Comparison of ENCODE assay signal across 23 cellular contexts in genomic region chr19:15213715-15214381, GRCh38. TPM values are rescaled to one million over a fixed set of nuclear protein-coding genes. Genes with fewer than 3 reads are reported as not detected.
DNase-seq lines count a peak whose midpoint lies in the region; ATAC-seq and TF ChIP-seq lines count a peak whose summit lies in the region.
"Had no signal": no experiment of that assay in that cellular context is flagged by ENCODE, and none has a peak within 500 bp of the region (broad histone marks: within the 10 kb centered on the region; RNA-seq: fewer than 3 reads in every experiment).

No MANE protein-coding gene starts in this region.

- no peak overlapping the region for H3K4me3 Mint-ChIP-seq in endodermal cell
- H3K4me3 Mint-ChIP-seq: CD4-positive, alpha-beta T cell; H9; memory B cell; stimulated activated naive B cell treated with anti-CD40 and anti-IgM and Interleukin-4, amounts not matched to agents 10 μg/mL and 1 μg/mL and 100 μg/mL, for 72 hours had no signal

- peaks cover 6% of the 10 kb centered on the region for H3K27me3 Mint-ChIP-seq in endodermal cell (ENCODE audit: insufficient read depth)
- H3K27me3 Mint-ChIP-seq: CD4-positive, alpha-beta T cell had no signal

- DNase-seq in Right ventricle myocardium inferior (ENCODE audit: missing footprints) (peak; percentile 87), right atrium auricular region (ENCODE audit: low spot score) (no peak), endodermal cell (no peak), uterus (peak; percentile 61 to 65)
- DNase-seq in stimulated activated CD4-positive, alpha-beta T cell treated with anti-CD3 and anti-CD28 coated beads, Interleukin-4, amount 100 ng/mL, for 4 hours: no peak
- DNase-seq: activated CD8-positive, alpha-beta memory T cell treated with anti-CD3 and anti-CD28 coated beads for 24 hours; activated effector memory CD4-positive, alpha-beta T cell treated with Interleukin-2 at 50 U/mL for 16 hours; CD4-positive, alpha-beta T cell; effector memory CD4-positive, alpha-beta T cell; EL; H9; NCI-H82; RPMI8226; stimulated activated naive B cell treated with anti-CD40 and anti-IgM and Interleukin-4, amounts not matched to agents 10 μg/mL and 1 μg/mL and 100 μg/mL, for 72 hours; T-helper 1 cell; WERI-Rb-1 had no signal

- H3K27ac ChIP-seq in right atrium auricular region (peak overlapping the region in 1 of 2 donors; percentile 48), endodermal cell (ENCODE audit: low read depth, low read length) (peak overlapping the region; percentile 32), layer of hippocampus (ENCODE audit: low read depth, low read length) (peak overlapping the region; percentile 52), uterus (peak overlapping the region; percentile 40 to 45)
- H3K27ac ChIP-seq: neutrophil, WERI-Rb-1 had no signal

- H3K4me1 ChIP-seq in right atrium auricular region (peaks cover 0 to 7% of the 10 kb centered on the region in 2 donors), endodermal cell (ENCODE audit: control insufficient read depth, insufficient read depth, low read length) (no peaks in the 10 kb centered on the region), uterus (no peaks in the 10 kb centered on the region)

- H3K9me3 Mint-ChIP-seq in endodermal cell: no peaks in the 10 kb centered on the region
- H3K9me3 Mint-ChIP-seq: CD4-positive, alpha-beta T cell; H9; memory B cell; stimulated activated naive B cell treated with anti-CD40 and anti-IgM and Interleukin-4, amounts not matched to agents 10 μg/mL and 1 μg/mL and 100 μg/mL, for 72 hours had no signal

- no peak for TF ChIP-seq POLR2A in uterus (IDR thresholded peaks at IDR 0.05)

- H3K27ac Mint-ChIP-seq in endodermal cell: no peak overlapping the region
- H3K27ac Mint-ChIP-seq: CD4-positive, alpha-beta T cell; H9; memory B cell; stimulated activated naive B cell treated with anti-CD40 and anti-IgM and Interleukin-4, amounts not matched to agents 10 μg/mL and 1 μg/mL and 100 μg/mL, for 72 hours had no signal

- H3K27me3 ChIP-seq in right atrium auricular region: no peaks in the 10 kb centered on the region
- no peaks in the 10 kb centered on the region for H3K27me3 ChIP-seq in endodermal cell (ENCODE audit: control insufficient read depth, insufficient read depth, low read length, poor library complexity, severe bottlenecking)
- H3K27me3 ChIP-seq in layer of hippocampus (ENCODE audit: control insufficient read depth, insufficient read depth, low read length): no peaks in the 10 kb centered on the region
- H3K27me3 ChIP-seq in uterus: no peaks in the 10 kb centered on the region
- H3K27me3 ChIP-seq: neutrophil had no signal

- H3K9ac ChIP-seq in endodermal cell (ENCODE audit: extremely low read depth, low read length, poor library complexity, severe bottlenecking): no peak overlapping the region

- no peaks in the 10 kb centered on the region for H3K9me3 ChIP-seq in right atrium auricular region
- no peaks in the 10 kb centered on the region for H3K9me3 ChIP-seq in endodermal cell (ENCODE audit: control insufficient read depth, low read length)
- no peaks in the 10 kb centered on the region for H3K9me3 ChIP-seq in uterus
- H3K9me3 ChIP-seq: A549, neutrophil had no signal

- H3K36me3 ChIP-seq in right atrium auricular region (no peaks in the 10 kb centered on the region), endodermal cell (ENCODE audit: control insufficient read depth, insufficient read depth, low read length) (no peaks in the 10 kb centered on the region), uterus (no peaks in the 10 kb centered on the region)
- H3K36me3 ChIP-seq: neutrophil, WERI-Rb-1 had no signal

- ATAC-seq in Right ventricle myocardium inferior (peak; percentile 71), HG03135 (IDR thresholded peaks at IDR 0.05; ENCODE audit: unreplicated experiment) (no peak), GM19397 (IDR thresholded peaks at IDR 0.05; ENCODE audit: unreplicated experiment) (no peak)
- ATAC-seq: A549; stimulated activated naive B cell treated with anti-CD40 and anti-IgM and Interleukin-4, amounts not matched to agents 10 μg/mL and 1 μg/mL and 100 μg/mL, for 72 hours had no signal

- no peak for TF ChIP-seq CTCF in right atrium auricular region (IDR thresholded peaks at IDR 0.05)
- no peak for TF ChIP-seq CTCF in endodermal cell (conservative IDR thresholded peaks at IDR 0.05)
- no peak for TF ChIP-seq CTCF in uterus (IDR thresholded peaks at IDR 0.05)

- peaks cover 6% of the 10 kb centered on the region for H3K4me1 Mint-ChIP-seq in endodermal cell
- H3K4me1 Mint-ChIP-seq: H9, memory B cell had no signal

- 92 to 100% methylated on average over 4 to 15 of the region's 15 CpGs for WGBS in endodermal cell (ENCODE audit: insufficient coverage in 1 of 2, insufficient read length in 1 of 2), 2 experiments

- intact Hi-C loops in Right ventricle myocardium inferior (cut with DNase I): no loop called here
- intact Hi-C loops in uterus (cut with DNase I; ENCODE audit: low total_unique reads): no loop called here

- H3K4me3 ChIP-seq in right atrium auricular region (no peak overlapping the region), endodermal cell (ENCODE audit: low read length) (no peak overlapping the region), uterus (no peak overlapping the region)
- H3K4me3 ChIP-seq: A549 had no signal

- H3K36me3 Mint-ChIP-seq in endodermal cell (ENCODE audit: low read depth): no peaks in the 10 kb centered on the region
- H3K36me3 Mint-ChIP-seq: memory B cell; stimulated activated naive B cell treated with anti-CD40 and anti-IgM and Interleukin-4, amounts not matched to agents 10 μg/mL and 1 μg/mL and 100 μg/mL, for 72 hours had no signal

RNA-seq across cellular contexts. Expression of gene NOTCH3, which starts 13.1 kb away (rescaled TPM):
- total RNA-seq in Right ventricle myocardium inferior: 28.5 TPM
- total RNA-seq in right atrium auricular region: 10 to 100 TPM; 16.8 to 34.2 TPM
- 100 to 1,000 TPM; 140 to 171 TPM for total RNA-seq in endodermal cell
- polyA plus RNA-seq in endodermal cell (2013, experiment 1 of 2): 176 TPM
- polyA plus RNA-seq in endodermal cell (2013, experiment 2 of 2): 186 TPM
- total RNA-seq in uterus: 100 to 1,000 TPM in 2 of 4 donors, 10 to 100 TPM in 1, 1 to 10 TPM in 1; 9.4 to 166 (median 96.9) TPM
- total RNA-seq: CD4-positive, alpha-beta T cell had no signal

RNA-seq across cellular contexts. Expression of gene EPHX3, which starts 18.4 kb away (rescaled TPM):
- total RNA-seq in Right ventricle myocardium inferior: 0.14 TPM
- total RNA-seq in right atrium auricular region: under 1 TPM; 0.52 to 0.63 TPM
- 10 to 100 TPM; 14.5 to 18.7 TPM for total RNA-seq in endodermal cell
- polyA plus RNA-seq in endodermal cell (2013, experiment 1 of 2): 5.4 TPM
- 4.5 TPM for polyA plus RNA-seq in endodermal cell (2013, experiment 2 of 2)
- under 1 TPM in 2 of 4 donors, not detected in 2; 0.35 to 0.64 TPM for total RNA-seq in uterus
- total RNA-seq: CD4-positive, alpha-beta T cell; HT1080 had no signal

Comparison
In these comparisons a context has a peak if more than half of its experiments do, and no peak if none do; other contexts are left out.
1. DNase-seq: peak in Right ventricle myocardium inferior (single experiment) and uterus (2 of 2); none in right atrium auricular region (single experiment), endodermal cell (single experiment) and stimulated activated CD4-positive, alpha-beta T cell treated with anti-CD3 and anti-CD28 coated beads, Interleukin-4, amount 100 ng/mL, for 4 hours (0 of 2).
2. RNA of gene EPHX3, which starts 18.4 kb away (total RNA-seq): 14.5 to 18.7 TPM in endodermal cell; 0.52 to 0.63 TPM in right atrium auricular region, 0.35 to 0.64 TPM in uterus and 0.14 TPM in Right ventricle myocardium inferior (single experiment); every median in the first group is over 4 times any median in the second.